12 cellular contexts compared by ENCODE assay signal in the genomic region with DNA sequence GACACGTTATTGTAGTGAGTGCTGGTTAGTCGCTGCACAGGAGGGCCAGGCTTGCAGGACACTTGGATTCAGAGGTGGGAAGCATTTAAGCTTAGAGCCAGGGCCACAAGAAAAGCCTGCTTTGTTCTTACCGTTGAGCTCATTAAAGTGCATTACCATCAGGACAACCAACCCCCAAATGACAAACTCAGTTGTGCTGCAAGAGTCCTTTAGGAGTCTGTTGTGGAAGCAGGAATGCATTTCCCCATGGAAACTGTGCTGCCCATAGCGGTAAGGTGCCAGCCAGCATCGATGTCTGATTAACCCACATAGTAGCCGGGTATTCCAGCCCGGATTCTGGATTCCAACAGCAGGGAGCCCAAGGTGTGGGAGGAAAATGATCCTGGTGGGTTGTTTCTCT. TPM values are rescaled to one million over a fixed set of nuclear protein-coding genes. Genes with fewer than 3 reads are reported as not detected.
"Had no signal": no experiment of that assay in that cellular context is flagged by ENCODE, and none has a peak within 500 bp of the region (broad histone marks: within the 10 kb centered on the region; RNA-seq: fewer than 3 reads in every experiment).

No MANE protein-coding gene starts in this region.

- ATAC-seq: activated T-cell treated with anti-CD3 and anti-CD28 coated beads, Interleukin-2, amount 50 U/mL, for 4 hours; right cardiac atrium; stimulated activated naive B cell treated with anti-CD40 and anti-IgM and Interleukin-4, amounts not matched to agents 10 μg/mL and 1 μg/mL and 100 μg/mL, for 72 hours had no signal

- H3K9me3 ChIP-seq: tibial nerve, vagina had no signal

- H3K4me1 ChIP-seq: parathyroid adenoma, tibial nerve, vagina had no signal

- H3K27me3 ChIP-seq: tibial nerve, vagina had no signal

- H3K27ac ChIP-seq: parathyroid adenoma, tibial nerve, vagina had no signal

- DNase-seq: activated CD4-positive, alpha-beta memory T cell treated with anti-CD3 and anti-CD28 coated beads for 36 hours; activated CD4-positive, CD25-positive, alpha-beta regulatory T cell treated with anti-CD3 and anti-CD28 coated beads, Interleukin-2, amount 50 U/mL, for 72 hours; activated gamma-delta T cell treated with Interleukin-2 at 50 U/mL for 16 hours; activated naive CD8-positive, alpha-beta T cell treated with anti-CD3 and anti-CD28 coated beads, Interleukin-2, amount 10 ng/mL, durations not matched to agents 7 days and 5 days; activated T-cell treated with anti-CD3 and anti-CD28 coated beads, Interleukin-2, amount 50 U/mL, for 4 hours; kidney; right cardiac atrium; stimulated activated naive B cell treated with anti-CD40 and anti-IgM and Interleukin-4, amounts not matched to agents 10 μg/mL and 1 μg/mL and 100 μg/mL, for 72 hours had no signal

- H3K4me2 ChIP-seq: smooth muscle cell had no signal

- H2AFZ ChIP-seq: parathyroid adenoma had no signal

- H3K4me3 ChIP-seq: smooth muscle cell, tibial nerve, vagina had no signal

- H3K36me3 ChIP-seq: tibial nerve, vagina had no signal

- H3K9ac ChIP-seq: parathyroid adenoma had no signal

RNA-seq across cellular contexts. Expression of gene REEP1, which starts 23.4 kb away (rescaled TPM):
- total RNA-seq: smooth muscle cell had no signal
- polyA plus RNA-seq: smooth muscle cell had no signal
